In the genomic region with DNA sequence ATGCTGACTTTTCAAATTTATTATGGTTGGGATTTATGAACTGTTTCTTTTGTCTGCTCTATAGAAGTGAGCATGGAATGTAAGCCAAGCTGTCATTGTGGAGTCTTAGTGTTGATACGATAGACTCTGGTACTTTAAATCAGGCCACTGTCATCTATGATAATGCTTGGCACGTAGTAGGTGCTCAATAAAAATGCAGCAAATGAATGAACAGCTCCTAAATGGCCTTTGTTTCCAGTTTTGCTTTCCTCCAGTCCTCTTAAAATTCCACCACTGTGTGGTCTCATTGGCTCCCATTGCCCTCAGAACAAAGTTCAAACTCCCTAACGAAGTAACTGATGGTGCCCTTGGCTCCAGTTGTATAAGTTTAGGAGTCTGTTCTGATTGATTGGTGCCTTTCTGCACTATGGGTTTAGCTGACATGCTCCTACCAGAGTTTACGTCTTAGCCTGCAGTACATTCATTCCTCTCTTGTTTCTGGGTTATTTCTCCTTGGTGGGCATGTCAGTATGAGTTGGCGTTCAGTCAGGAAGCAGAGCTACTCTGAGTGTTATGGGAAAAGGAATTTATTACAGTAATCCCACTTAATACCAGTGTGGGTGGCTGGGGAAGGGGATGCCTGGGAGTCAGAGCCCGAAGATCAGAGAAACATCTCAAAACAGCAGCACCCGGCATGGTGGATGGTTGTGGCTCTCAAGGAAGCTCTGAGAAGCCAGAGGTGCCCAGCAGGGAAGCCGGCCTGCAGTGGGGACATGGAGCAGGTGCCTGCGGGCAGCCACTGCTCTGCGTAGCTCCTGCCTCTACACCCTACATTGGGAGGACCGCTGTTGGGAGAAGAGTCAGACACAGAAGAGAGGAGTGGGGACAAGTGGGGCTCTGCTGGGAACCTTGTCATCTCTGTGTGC, we compare ENCODE assay signal across 14 cellular contexts. TPM values are rescaled to one million over a fixed set of nuclear protein-coding genes. Genes with fewer than 3 reads are reported as not detected.
DNase-seq lines count a peak whose midpoint lies in the region; ATAC-seq and TF ChIP-seq lines count a peak whose summit lies in the region.
"Had no signal": no experiment of that assay in that cellular context is flagged by ENCODE, and none has a peak within 500 bp of the region (broad histone marks: within the 10 kb centered on the region; RNA-seq: fewer than 3 reads in every experiment).

No MANE protein-coding gene starts in this region.

- H3K4me1 Mint-ChIP-seq in endodermal cell, result no peaks in the 10 kb centered on the region

- H3K4me3 ChIP-seq in SK-N-SH (ENCODE audit: low read depth in 2 of 2, low read length in 1 of 2) (no peak overlapping the region), endodermal cell (ENCODE audit: low read length) (no peak overlapping the region), neutrophil (ENCODE audit: low read depth in 1 of 2, low read length in 1 of 2) (no peak overlapping the region), mucosa of descending colon (no peak overlapping the region)
- H3K4me3 ChIP-seq: Peyer's patch had no signal

- intact Hi-C loops in mucosa of descending colon (cut with DNase I, micrococcal nuclease) (no loop called here), Right ventricle myocardium inferior (cut with DNase I) (no loop called here)

- TF ChIP-seq CTCF in SK-N-SH (IDR thresholded peaks at IDR 0.05), result no peak
- TF ChIP-seq CTCF in endodermal cell (conservative IDR thresholded peaks at IDR 0.05), result no peak
- TF ChIP-seq CTCF in neutrophil (IDR thresholded peaks at IDR 0.05), result no peak
- TF ChIP-seq CTCF in mucosa of descending colon (IDR thresholded peaks at IDR 0.05), result no peak

- no peaks in the 10 kb centered on the region for H3K9me3 ChIP-seq in SK-N-SH
- no peaks in the 10 kb centered on the region for H3K9me3 ChIP-seq in endodermal cell (ENCODE audit: control insufficient read depth, low read length)
- no peaks in the 10 kb centered on the region for H3K9me3 ChIP-seq in neutrophil
- no peaks in the 10 kb centered on the region for H3K9me3 ChIP-seq in mucosa of descending colon
- H3K9me3 ChIP-seq: Peyer's patch had no signal

- H3K4me1 ChIP-seq in SK-N-SH (ENCODE audit: control insufficient read depth in 1 of 2, insufficient read depth in 2 of 2, low read depth in 1 of 2, low read length in 1 of 2) (peaks cover 0 to 4% of the 10 kb centered on the region in 2 experiments; a peak in 2 of 4 replicates), endodermal cell (ENCODE audit: control insufficient read depth, insufficient read depth, low read length) (no peaks in the 10 kb centered on the region), neutrophil (ENCODE audit: control insufficient read depth in 1 of 2, insufficient read depth in 1 of 2, low read depth in 1 of 2, low read length in 1 of 2) (peaks cover 90 to 94% of the 10 kb centered on the region in 2 experiments), mucosa of descending colon (ENCODE audit: low read depth) (no peaks in the 10 kb centered on the region)
- H3K4me1 ChIP-seq: Peyer's patch had no signal

- no peaks in the 10 kb centered on the region for H3K36me3 Mint-ChIP-seq in endodermal cell (ENCODE audit: low read depth)
- H3K36me3 Mint-ChIP-seq: CD8-positive, alpha-beta memory T cell had no signal

- H3K9me3 Mint-ChIP-seq in endodermal cell, result peaks cover 3% of the 10 kb centered on the region

- no peak overlapping the region for H2AFZ ChIP-seq in SK-N-SH (ENCODE audit: low read depth)

- no peaks in the 10 kb centered on the region for H3K9me2 ChIP-seq in SK-N-SH

- no peaks in the 10 kb centered on the region for H3K27me3 Mint-ChIP-seq in endodermal cell (ENCODE audit: insufficient read depth)

- WGBS in SK-N-SH (ENCODE audit: low lambda C conversion rate), result 89% methylated on average over 10 of the region's 11 CpGs
- WGBS in endodermal cell (ENCODE audit: insufficient coverage in 1 of 2, insufficient read length in 1 of 2), 2 experiments, result 83 to 94% methylated on average over 5 to 10 of the region's 11 CpGs

- no peak for TF ChIP-seq EP300 in SK-N-SH (IDR thresholded peaks at IDR 0.05; ENCODE audit: borderline replicate concordance in 1 of 2, low read depth in 1 of 2, low read length in 1 of 2)

- CTCF ChIA-PET in SK-N-SH (lab: Yijun Ruan, JAX), result interaction anchor here (1.1 kb wide), 1 partner anchor 145 kb away, joined by 4 read pairs; no protein-coding TSS in a partner anchor

- no peak overlapping the region for H3K27ac Mint-ChIP-seq in endodermal cell
- H3K27ac Mint-ChIP-seq: CD8-positive, alpha-beta memory T cell had no signal

- peaks cover 12% of the 10 kb centered on the region; the same call in 1 of the 2 replicates for H3K79me2 ChIP-seq in SK-N-SH (ENCODE audit: insufficient read depth)

- no peak for ATAC-seq in mucosa of descending colon
- no peak for ATAC-seq in Right ventricle myocardium inferior
- ATAC-seq in GM18873 (IDR thresholded peaks at IDR 0.05; ENCODE audit: low FRiP score, unreplicated experiment), result no peak

- TF ChIP-seq RAD21 in SK-N-SH (IDR thresholded peaks at IDR 0.05; ENCODE audit: low read length), result no peak

- H3K36me3 ChIP-seq in SK-N-SH (replicated peaks in 1 of 2; ENCODE audit: control insufficient read depth in 1 of 2, insufficient read depth in 2 of 2, low read length in 1 of 2), result no peaks in the 10 kb centered on the region
- H3K36me3 ChIP-seq in endodermal cell (ENCODE audit: control insufficient read depth, insufficient read depth, low read length), result no peaks in the 10 kb centered on the region
- H3K36me3 ChIP-seq in neutrophil, result no peaks in the 10 kb centered on the region
- H3K36me3 ChIP-seq in mucosa of descending colon (ENCODE audit: low read depth), result no peaks in the 10 kb centered on the region
- H3K36me3 ChIP-seq: Peyer's patch had no signal

- no peak overlapping the region for H3K4me2 ChIP-seq in SK-N-SH

- H3K4me3 Mint-ChIP-seq in endodermal cell, result no peak overlapping the region
- H3K4me3 Mint-ChIP-seq: CD8-positive, alpha-beta memory T cell had no signal

- H3K9ac ChIP-seq in SK-N-SH, result no peak overlapping the region
- H3K9ac ChIP-seq in endodermal cell (ENCODE audit: extremely low read depth, low read length, poor library complexity, severe bottlenecking), result no peak overlapping the region

- no peak overlapping the region for H3K27ac ChIP-seq in SK-N-SH (ENCODE audit: low read depth in 2 of 2, low read length in 1 of 2)
- no peak overlapping the region for H3K27ac ChIP-seq in endodermal cell (ENCODE audit: low read depth, low read length)
- peak overlapping the region; percentile 80 for H3K27ac ChIP-seq in neutrophil
- H3K27ac ChIP-seq: Peyer's patch had no signal

- DNase-seq in SK-N-SH, result no peak
- peak; percentile 33 for DNase-seq in endodermal cell
- no peak for DNase-seq in mucosa of descending colon
- no peak for DNase-seq in Right ventricle myocardium inferior (ENCODE audit: missing footprints)
- no peak for DNase-seq in H4 (ENCODE audit: low spot score)
- DNase-seq: CD8-positive, alpha-beta memory T cell; H7; NCI-H1417; NCI-H1930; NCI-H2171; Peyer's patch; SHP77 had no signal

- POLR2A ChIA-PET in SK-N-SH (lab: Yijun Ruan, JAX), result no interaction called here

- H3K27me3 ChIP-seq in SK-N-SH (ENCODE audit: insufficient read depth) (no peaks in the 10 kb centered on the region), endodermal cell (ENCODE audit: control insufficient read depth, insufficient read depth, low read length, poor library complexity, severe bottlenecking) (no peaks in the 10 kb centered on the region), neutrophil (no peaks in the 10 kb centered on the region)
- H3K27me3 ChIP-seq: Peyer's patch had no signal

- H4K20me1 ChIP-seq in SK-N-SH (ENCODE audit: insufficient read depth), result no peaks in the 10 kb centered on the region

- H3F3A ChIP-seq in SK-N-SH (replicated peaks; ENCODE audit: insufficient read depth), result peaks cover 9% of the 10 kb centered on the region

TF ChIP-seq in SK-N-SH, 30 proteins besides CTCF, POLR2A, EP300 and RAD21:
- no peak for TF ChIP-seq MXI1 (IDR thresholded peaks at IDR 0.05; ENCODE audit: low read depth, low read length)
- TF ChIP-seq TCF12 (IDR thresholded peaks at IDR 0.05), result peak; percentile 31; the same call in 1 of the 2 replicates
- no peak for TF ChIP-seq FOXJ3 (CRISPR knock-in tag; IDR thresholded peaks at IDR 0.05)
- TF ChIP-seq, protein P1, sequence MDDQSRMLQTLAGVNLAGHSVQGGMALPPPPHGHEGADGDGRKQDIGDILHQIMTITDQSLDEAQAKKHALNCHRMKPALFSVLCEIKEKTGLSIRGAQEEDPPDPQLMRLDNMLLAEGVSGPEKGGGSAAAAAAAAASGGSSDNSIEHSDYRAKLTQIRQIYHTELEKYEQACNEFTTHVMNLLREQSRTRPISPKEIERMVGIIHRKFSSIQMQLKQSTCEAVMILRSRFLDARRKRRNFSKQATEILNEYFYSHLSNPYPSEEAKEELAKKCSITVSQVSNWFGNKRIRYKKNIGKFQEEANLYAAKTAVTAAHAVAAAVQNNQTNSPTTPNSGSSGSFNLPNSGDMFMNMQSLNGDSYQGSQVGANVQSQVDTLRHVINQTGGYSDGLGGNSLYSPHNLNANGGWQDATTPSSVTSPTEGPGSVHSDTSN (IDR thresholded peaks at IDR 0.05), result 0 out of 2 replicates have a peak, but pooled peaks have one; percentile 20
- no peak for TF ChIP-seq TEAD4 (IDR thresholded peaks at IDR 0.05; ENCODE audit: borderline replicate concordance, insufficient read depth)
- no peak for TF ChIP-seq TAF1 (IDR thresholded peaks at IDR 0.05; ENCODE audit: borderline replicate concordance, low read depth, low read length)
- TF ChIP-seq, protein P2, sequence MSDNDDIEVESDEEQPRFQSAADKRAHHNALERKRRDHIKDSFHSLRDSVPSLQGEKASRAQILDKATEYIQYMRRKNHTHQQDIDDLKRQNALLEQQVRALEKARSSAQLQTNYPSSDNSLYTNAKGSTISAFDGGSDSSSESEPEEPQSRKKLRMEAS (IDR thresholded peaks at IDR 0.05; ENCODE audit: low read depth), result no peak
TF ChIP-seq in SK-N-SH: peak in this region for 2.

RNA-seq across cellular contexts. Expression of a gene that starts 48.7 kb away (rescaled TPM):
- polyA plus RNA-seq in SK-N-SH (2012; rRNA removed), result 22.4 and 23.0 TPM in 2 replicates
- 30.5 and 34.5 TPM in 2 replicates for polyA plus RNA-seq in SK-N-SH (2012; cell fraction: cytosol; rRNA removed)
- 17.8 and 28.6 TPM in 2 replicates for polyA plus RNA-seq in SK-N-SH (2012; cell fraction: nucleus; rRNA removed)
- total RNA-seq in endodermal cell (10 to 100 TPM; 11.7 to 20.3 TPM), mucosa of descending colon (10 to 100 TPM; 12.8 to 58.5 (median 27.4) TPM), Right ventricle myocardium inferior (11.7 TPM)
- 23.6 TPM for polyA plus RNA-seq in endodermal cell (2013, experiment 1 of 2)
- 25.0 TPM for polyA plus RNA-seq in endodermal cell (2013, experiment 2 of 2)
- 38.5 and 48.0 TPM in 2 replicates for total RNA-seq in H4 (2014; rRNA removed; shearing (Covaris generic))
